17 cellular contexts compared by ENCODE assay signal in the genomic region with DNA sequence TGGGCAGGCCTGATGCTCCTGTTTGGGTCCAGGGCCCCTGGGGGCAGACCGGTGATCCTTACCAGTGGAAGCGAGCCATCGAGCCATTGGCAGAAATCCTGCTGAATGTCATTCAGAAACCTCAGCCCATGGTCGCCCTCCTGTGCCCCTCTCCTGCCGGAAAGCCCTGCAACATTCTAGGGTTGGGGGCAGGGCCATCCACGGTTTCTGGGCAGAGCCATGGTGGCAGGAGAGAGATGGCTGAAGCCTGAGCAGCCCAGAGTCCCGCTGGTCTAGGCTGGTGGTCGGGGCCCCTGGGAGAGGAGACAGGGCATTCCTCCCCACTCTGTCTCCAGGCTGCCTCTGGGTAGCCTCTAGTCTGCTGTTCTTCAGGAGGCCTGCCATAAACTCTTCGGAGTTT. TPM values are rescaled to one million over a fixed set of nuclear protein-coding genes. Genes with fewer than 3 reads are reported as not detected.
DNase-seq lines count a peak whose midpoint lies in the region; ATAC-seq, FAIRE-seq and TF ChIP-seq lines count a peak whose summit lies in the region.
"Had no signal": no experiment of that assay in that cellular context is flagged by ENCODE, and none has a peak within 500 bp of the region (broad histone marks: within the 10 kb centered on the region; RNA-seq: fewer than 3 reads in every experiment).

No MANE protein-coding gene starts in this region.

- peaks cover 11% of the 10 kb centered on the region for H3K4me1 Mint-ChIP-seq in stimulated activated memory B cell treated with anti-CD40 and anti-IgM and Interleukin-4, amounts not matched to agents 10 μg/mL and 1 μg/mL and 100 μg/mL, for 72 hours

- FAIRE-seq in HepG2 (lab: Jason Lieb, UNC), result no peak
- FAIRE-seq: H1 had no signal

- 90% methylated on average over 9 of the region's 9 CpGs for WGBS in HepG2 (ENCODE audit: low lambda C conversion rate)
- WGBS in right lobe of liver (ENCODE audit: insufficient coverage, low coverage, low lambda C conversion rate, missing lambda C conversion rate), result no CpG with 5 or more reads among the region's 9 CpGs

- DNase-seq in HepG2 (ENCODE audit: low spot score) (no peak), right lobe of liver (no peak), posterior vena cava (ENCODE audit: low spot score) (peak; percentile 67), midbrain (lab: John Stamatoyannopoulos, UW) (no peak), NCI-H510A treated with DMSO at 0.1 percent for 48 hours (lab: John Stamatoyannopoulos, UW) (no peak)
- no peak for DNase-seq in activated effector memory CD4-positive, alpha-beta T cell treated with anti-CD3 and anti-CD28 coated beads, Interleukin-2, amount 50 U/mL, for 16 hours
- DNase-seq: DMS153, DMS79, GF-D8 had no signal

- no peak overlapping the region for H3K9ac ChIP-seq in HepG2 (ENCODE audit: insufficient read depth, low read depth, low read length)
- H3K9ac ChIP-seq in SU-DHL-6 (ENCODE audit: low read length), result no peak overlapping the region
- H3K9ac ChIP-seq: BLaER1 had no signal

- H3K36me3 ChIP-seq in HepG2 (replicated peaks in 1 of 2; ENCODE audit: control insufficient read depth in 1 of 2, insufficient read depth in 2 of 2, low read length in 2 of 2) (no peaks in the 10 kb centered on the region), right lobe of liver (no peaks in the 10 kb centered on the region), SU-DHL-6 (ENCODE audit: low read length) (no peaks in the 10 kb centered on the region)
- H3K36me3 ChIP-seq: HAP-1 had no signal

- H3K27ac ChIP-seq in HepG2 (ENCODE audit: extremely low read length, insufficient read depth, low read length), result no peak overlapping the region
- H3K27ac ChIP-seq in right lobe of liver, result no peak overlapping the region
- 0 out of 2 replicates have a peak overlapping the region, but pooled peaks have one; percentile 6 for H3K27ac ChIP-seq in SU-DHL-6 (ENCODE audit: low read depth, low read length)
- H3K27ac ChIP-seq: BLaER1 had no signal

- no peak for TF ChIP-seq RAD21 in HepG2 (CRISPR knock-in tag; IDR thresholded peaks at IDR 0.05)

- no peak overlapping the region for H3K4me3 ChIP-seq in HepG2 (replicated peaks in 1 of 3; ENCODE audit: insufficient read depth in 1 of 3, low read depth in 2 of 3, low read length in 3 of 3)
- no peak overlapping the region for H3K4me3 ChIP-seq in right lobe of liver
- H3K4me3 ChIP-seq in SU-DHL-6 (ENCODE audit: insufficient read depth, low read length, poor library complexity, severe bottlenecking), result no peak overlapping the region
- H3K4me3 ChIP-seq: BLaER1, HAP-1 had no signal

- no peaks in the 10 kb centered on the region for H3K9me3 Mint-ChIP-seq in stimulated activated memory B cell treated with anti-CD40 and anti-IgM and Interleukin-4, amounts not matched to agents 10 μg/mL and 1 μg/mL and 100 μg/mL, for 72 hours
- H3K9me3 Mint-ChIP-seq: CD4-positive, alpha-beta memory T cell; IgD-negative memory B cell had no signal

- 0 out of 2 replicates have a peak, but pooled peaks cover under 1% of the 10 kb centered on the region for H3F3A ChIP-seq in SU-DHL-6 (ENCODE audit: insufficient read depth)

- BruUV-seq in HepG2 (replicated peaks; lab: Mats Ljungman, UMichigan), result no TSS peak

- CTCF ChIA-PET in HepG2 (lab: Yijun Ruan, JAX; ENCODE audit: low intra/inter-chr PET ratio, low total read pairs), result interaction anchor here (1.1 to 1.7 kb wide), 3 partner anchors 71 to 278 kb away, joined by 3 to 8 read pairs (median 5); no protein-coding TSS in a partner anchor

- POLR2A ChIA-PET in HepG2 (lab: Yijun Ruan, JAX), result interaction anchor here (2.1 to 6.0 kb wide), 2 partner anchors 21 to 201 kb away, joined by 5 to 35 read pairs; partner anchors contain the start of gene CHMP4B

- intact Hi-C loops in HepG2 (cut with micrococcal nuclease; ENCODE audit: unreplicated experiment), result loop anchor here (5.0 to 10.0 kb wide), 3 partner anchors 51 to 283 kb away; no protein-coding TSS in a partner anchor
- intact Hi-C loops in right lobe of liver (cut with DNase I), result no loop called here
- intact Hi-C loops in posterior vena cava (cut with DNase I), result no loop called here

- H3K9me2 ChIP-seq in SU-DHL-6 (replicated peaks; ENCODE audit: insufficient read depth, low read length), result no peaks in the 10 kb centered on the region

- H4K20me1 ChIP-seq in HepG2 (ENCODE audit: insufficient read depth, low read length), result no peaks in the 10 kb centered on the region
- no peaks in the 10 kb centered on the region for H4K20me1 ChIP-seq in SU-DHL-6 (ENCODE audit: low read depth, low read length)
- H4K20me1 ChIP-seq: BLaER1 had no signal

- no peaks in the 10 kb centered on the region for H3K9me3 ChIP-seq in HepG2 (ENCODE audit: low read length)
- H3K9me3 ChIP-seq in right lobe of liver, result no peaks in the 10 kb centered on the region
- H3K9me3 ChIP-seq in SU-DHL-6 (ENCODE audit: insufficient read depth, low read length), result no peaks in the 10 kb centered on the region
- H3K9me3 ChIP-seq: BLaER1, HAP-1 had no signal

- H3K4me1 ChIP-seq in HepG2 (ENCODE audit: insufficient read depth, low read length) (peaks cover 37% of the 10 kb centered on the region), right lobe of liver (no peaks in the 10 kb centered on the region)
- H3K4me1 ChIP-seq: HAP-1 had no signal

- TF ChIP-seq CTCF in HepG2 (CRISPR knock-in tag; IDR thresholded peaks at IDR 0.05) (no peak), right lobe of liver (IDR thresholded peaks at IDR 0.05) (no peak), SU-DHL-6 (IDR thresholded peaks at IDR 0.05; ENCODE audit: insufficient read depth, low read length, poor library complexity, severe bottlenecking) (no peak)

- TF ChIP-seq EP300 in HepG2 (IDR thresholded peaks at IDR 0.05; ENCODE audit: low read depth in 2 of 2, low read length in 2 of 2) (no peak), HepG2 (CRISPR knock-in tag; IDR thresholded peaks at IDR 0.05; ENCODE audit: borderline replicate concordance) (no peak)

- TF ChIP-seq POLR2A in HepG2 (IDR thresholded peaks at IDR 0.05; ENCODE audit: insufficient read depth in 1 of 2, low read depth in 2 of 2, low read length in 2 of 2) (no peak), right lobe of liver (IDR thresholded peaks at IDR 0.05) (no peak)

- peaks cover 21% of the 10 kb centered on the region for H3K36me3 Mint-ChIP-seq in stimulated activated memory B cell treated with anti-CD40 and anti-IgM and Interleukin-4, amounts not matched to agents 10 μg/mL and 1 μg/mL and 100 μg/mL, for 72 hours

- H2AFZ ChIP-seq in HepG2 (ENCODE audit: low read length) (no peak overlapping the region), SU-DHL-6 (ENCODE audit: low read depth, low read length, severe bottlenecking) (no peak overlapping the region)

- ATAC-seq in HepG2, result no peak; the same call in 2 of the 3 replicates
- ATAC-seq in right lobe of liver, result no peak
- ATAC-seq in stimulated activated memory B cell treated with anti-CD40 and anti-IgM and Interleukin-4, amounts not matched to agents 10 μg/mL and 1 μg/mL and 100 μg/mL, for 72 hours, result no peak

- H3K27me3 ChIP-seq in HepG2 (ENCODE audit: control insufficient read depth in 1 of 2, insufficient read depth in 2 of 2, low read length in 2 of 2), result 0 out of 5 replicates have a peak, but pooled peaks cover 0 to 5% of the 10 kb centered on the region in 2 experiments
- H3K27me3 ChIP-seq in right lobe of liver, result no peaks in the 10 kb centered on the region
- H3K27me3 ChIP-seq in SU-DHL-6 (ENCODE audit: low read length), result no peaks in the 10 kb centered on the region
- H3K27me3 ChIP-seq: BLaER1 had no signal

- in situ Hi-C loops in HepG2 (cut with HindIII; ENCODE audit: extremely low pct_ligation_motif_present, low pct_unique_long_range_greater_than_20kb), result no loop called here

- H3K27me3 Mint-ChIP-seq in stimulated activated memory B cell treated with anti-CD40 and anti-IgM and Interleukin-4, amounts not matched to agents 10 μg/mL and 1 μg/mL and 100 μg/mL, for 72 hours, result no peaks in the 10 kb centered on the region
- H3K27me3 Mint-ChIP-seq: CD4-positive, alpha-beta memory T cell; IgD-negative memory B cell had no signal

- no peak overlapping the region for H3K4me2 ChIP-seq in HepG2 (ENCODE audit: low read depth, low read length)
- H3K4me2 ChIP-seq in SU-DHL-6 (ENCODE audit: low read depth, low read length, poor library complexity, severe bottlenecking), result no peak overlapping the region
- H3K4me2 ChIP-seq: BLaER1 had no signal

- no peak overlapping the region for H3K27ac Mint-ChIP-seq in stimulated activated memory B cell treated with anti-CD40 and anti-IgM and Interleukin-4, amounts not matched to agents 10 μg/mL and 1 μg/mL and 100 μg/mL, for 72 hours
- H3K27ac Mint-ChIP-seq: CD4-positive, alpha-beta memory T cell; IgD-negative memory B cell had no signal

- H3K4me3 Mint-ChIP-seq in stimulated activated memory B cell treated with anti-CD40 and anti-IgM and Interleukin-4, amounts not matched to agents 10 μg/mL and 1 μg/mL and 100 μg/mL, for 72 hours, result no peak overlapping the region
- H3K4me3 Mint-ChIP-seq: CD14-positive monocyte; CD4-positive, alpha-beta memory T cell had no signal

- no peaks in the 10 kb centered on the region for H3K79me2 ChIP-seq in HepG2 (ENCODE audit: insufficient read depth, low read length)
- H3K79me2 ChIP-seq in SU-DHL-6 (ENCODE audit: insufficient read depth, low read length), result no peaks in the 10 kb centered on the region

RNA-seq across cellular contexts. Expression of gene CHMP4B, which starts 19.6 kb away (rescaled TPM):
- total RNA-seq in HepG2 (2016; rRNA removed; fragmentation: Illumina TruSeq; extraction: Trizol) (40.1 and 55.7 TPM in 2 replicates), right lobe of liver (10 to 100 TPM; 21.0 to 40.8 (median 28.3) TPM), posterior vena cava (100 to 1,000 TPM in 1 of 2 donors, 10 to 100 TPM in 1; 79.2 to 104 TPM)
- total RNA-seq in HepG2 (2016; cell fraction: cytosol; rRNA removed; fragmentation: Illumina TruSeq; extraction: Trizol; ENCODE audit: low read depth), result 21.5 and 22.5 TPM in 2 replicates
- total RNA-seq in HepG2 (2016; cell fraction: insoluble cytoplasmic fraction; rRNA removed; fragmentation: Illumina TruSeq; extraction: Trizol), result 38.1 and 49.5 TPM in 2 replicates
- total RNA-seq in HepG2 (2016; cell fraction: membrane; rRNA removed; fragmentation: Illumina TruSeq; extraction: Trizol), result 48.4 and 51.3 TPM in 2 replicates
- total RNA-seq in HepG2 (2016; cell fraction: nucleus; rRNA removed; fragmentation: Illumina TruSeq; extraction: Trizol), result 20.3 and 20.7 TPM in 2 replicates
- polyA plus RNA-seq in HepG2 (2011; rRNA removed), result 45.6 and 53.3 TPM in 2 replicates
- 41.0 and 57.4 TPM in 2 replicates for polyA plus RNA-seq in HepG2 (2011; cell fraction: cytosol; rRNA removed)
- 16.8 and 22.7 TPM in 2 replicates for polyA plus RNA-seq in HepG2 (2011; cell fraction: nucleus; rRNA removed)
- polyA plus RNA-seq in HepG2 (2012), result 89.7 and 106 TPM in 2 replicates
- 70.9 and 93.4 TPM in 2 replicates for polyA plus RNA-seq in HepG2 (2016; cell fraction: cytosol; fragmentation: Illumina TruSeq; extraction: Trizol; ENCODE audit: low read depth)
- 148 and 160 TPM in 2 replicates for polyA plus RNA-seq in HepG2 (2016; cell fraction: insoluble cytoplasmic fraction; fragmentation: Illumina TruSeq; extraction: Trizol; ENCODE audit: low read depth)
- 107 and 129 TPM in 2 replicates for polyA plus RNA-seq in HepG2 (2016; cell fraction: membrane; fragmentation: Illumina TruSeq; extraction: Trizol; ENCODE audit: low read depth)
- polyA plus RNA-seq in HepG2 (2016; cell fraction: nucleus; fragmentation: Illumina TruSeq; extraction: Trizol; ENCODE audit: insufficient read depth, low read depth), result 88.7 and 93.2 TPM in 2 replicates
- 12.1 and 18.5 TPM in 2 replicates for polyA minus RNA-seq in HepG2 (2011; rRNA and poly(A)+ RNA removed; ENCODE audit: low replicate concordance)
- polyA minus RNA-seq in HepG2 (2011; cell fraction: cytosol; rRNA and poly(A)+ RNA removed), result 23.5 and 28.2 TPM in 2 replicates
- polyA minus RNA-seq in HepG2 (2011; cell fraction: nucleus; rRNA and poly(A)+ RNA removed), result 9.5 and 11.8 TPM in 2 replicates

RNA-seq across cellular contexts. Expression of gene ZNF341, which starts 59.7 kb away (rescaled TPM):
- 0.97 and 1.1 TPM in 2 replicates for total RNA-seq in HepG2 (2016; rRNA removed; fragmentation: Illumina TruSeq; extraction: Trizol)
- total RNA-seq in HepG2 (2016; cell fraction: cytosol; rRNA removed; fragmentation: Illumina TruSeq; extraction: Trizol; ENCODE audit: low read depth), result 0.26 and 0.40 TPM in 2 replicates
- total RNA-seq in HepG2 (2016; cell fraction: insoluble cytoplasmic fraction; rRNA removed; fragmentation: Illumina TruSeq; extraction: Trizol), result 0.85 and 1.00 TPM in 2 replicates
- 0.43 and 0.59 TPM in 2 replicates for total RNA-seq in HepG2 (2016; cell fraction: membrane; rRNA removed; fragmentation: Illumina TruSeq; extraction: Trizol)
- total RNA-seq in HepG2 (2016; cell fraction: nucleus; rRNA removed; fragmentation: Illumina TruSeq; extraction: Trizol), result 1.3 and 1.4 TPM in 2 replicates
- polyA plus RNA-seq in HepG2 (2011; rRNA removed), result 2.2 TPM in 2 replicates
- polyA plus RNA-seq in HepG2 (2011; cell fraction: cytosol; rRNA removed), result 0.87 and 0.94 TPM in 2 replicates
- 5.0 and 6.3 TPM in 2 replicates for polyA plus RNA-seq in HepG2 (2011; cell fraction: nucleus; rRNA removed)
- 0.99 and 1.6 TPM in 2 replicates for polyA plus RNA-seq in HepG2 (2012)
- polyA plus RNA-seq in HepG2 (2016; cell fraction: cytosol; fragmentation: Illumina TruSeq; extraction: Trizol; ENCODE audit: low read depth), result 0.21 and 0.25 TPM in 2 replicates
- 1.0 and 1.3 TPM in 2 replicates for polyA plus RNA-seq in HepG2 (2016; cell fraction: insoluble cytoplasmic fraction; fragmentation: Illumina TruSeq; extraction: Trizol; ENCODE audit: low read depth)
- 0.33 and 0.47 TPM in 2 replicates for polyA plus RNA-seq in HepG2 (2016; cell fraction: membrane; fragmentation: Illumina TruSeq; extraction: Trizol; ENCODE audit: low read depth)
- 4.5 and 5.6 TPM in 2 replicates for polyA plus RNA-seq in HepG2 (2016; cell fraction: nucleus; fragmentation: Illumina TruSeq; extraction: Trizol; ENCODE audit: insufficient read depth, low read depth)
- polyA minus RNA-seq in HepG2 (2011; rRNA and poly(A)+ RNA removed; ENCODE audit: low replicate concordance), result 3.5 and 6.0 TPM in 2 replicates
- 0.88 and 1.3 TPM in 2 replicates for polyA minus RNA-seq in HepG2 (2011; cell fraction: cytosol; rRNA and poly(A)+ RNA removed)
- polyA minus RNA-seq in HepG2 (2011; cell fraction: nucleus; rRNA and poly(A)+ RNA removed), result 2.2 and 2.3 TPM in 2 replicates
- total RNA-seq in right lobe of liver, result 1 to 10 TPM in 5 of 6 experiments, under 1 TPM in 1; 0.99 to 2.0 (median 1.6) TPM
- total RNA-seq in posterior vena cava, result 1 to 10 TPM; 1.8 to 2.0 TPM
